Comparison of ENCODE assay signal across 13 cellular contexts in genomic region chr9:111102793-111103474, GRCh38.
"Had no signal": no experiment of that assay in that cellular context is flagged by ENCODE, and none has a peak within 500 bp of the region (broad histone marks: within the 10 kb centered on the region; RNA-seq: fewer than 3 reads in every experiment).

No MANE protein-coding gene starts in this region.

- H3K9me3 Mint-ChIP-seq: activated T-cell treated with anti-CD3 and anti-CD28 coated beads, Interleukin-2, amount 50 U/mL, for 24 hours; nephron progenitor cell had no signal

- ATAC-seq: activated CD4-positive, CD25-positive, alpha-beta regulatory T cell treated with anti-CD3 and anti-CD28 coated beads, Interleukin-2, amount 50 U/mL, for 24 hours; activated CD8-positive, alpha-beta memory T cell treated with anti-CD3 and anti-CD28 coated beads, Interleukin-2, amount 10 ng/mL, durations not matched to agents 7 days and 5 days; left lobe of liver; psoas muscle had no signal

- H3K36me3 Mint-ChIP-seq: activated CD8-positive, alpha-beta memory T cell treated with anti-CD3 and anti-CD28 coated beads, Interleukin-2, amount 10 ng/mL, durations not matched to agents 7 days and 5 days; activated naive CD8-positive, alpha-beta T cell; memory B cell had no signal

- H3K27ac Mint-ChIP-seq: activated CD8-positive, alpha-beta memory T cell treated with anti-CD3 and anti-CD28 coated beads, Interleukin-2, amount 10 ng/mL, durations not matched to agents 7 days and 5 days; activated naive CD8-positive, alpha-beta T cell; activated T-cell treated with anti-CD3 and anti-CD28 coated beads, Interleukin-2, amount 50 U/mL, for 24 hours; memory B cell; nephron progenitor cell had no signal

- H3K9me3 ChIP-seq: breast epithelium, psoas muscle, tibial nerve had no signal

- H3K4me3 Mint-ChIP-seq: activated CD8-positive, alpha-beta memory T cell treated with anti-CD3 and anti-CD28 coated beads, Interleukin-2, amount 10 ng/mL, durations not matched to agents 7 days and 5 days; activated naive CD8-positive, alpha-beta T cell; activated T-cell treated with anti-CD3 and anti-CD28 coated beads, Interleukin-2, amount 50 U/mL, for 24 hours; memory B cell; nephron progenitor cell had no signal

- H3K36me3 ChIP-seq: breast epithelium, tibial nerve had no signal

- H3K4me3 ChIP-seq: breast epithelium, psoas muscle, tibial nerve had no signal

- H3K4me1 Mint-ChIP-seq: activated CD8-positive, alpha-beta memory T cell treated with anti-CD3 and anti-CD28 coated beads, Interleukin-2, amount 10 ng/mL, durations not matched to agents 7 days and 5 days; memory B cell had no signal

- H3K4me1 ChIP-seq: breast epithelium, psoas muscle had no signal

- H3K27me3 Mint-ChIP-seq: activated CD8-positive, alpha-beta memory T cell treated with anti-CD3 and anti-CD28 coated beads, Interleukin-2, amount 10 ng/mL, durations not matched to agents 7 days and 5 days; activated naive CD8-positive, alpha-beta T cell; activated T-cell treated with anti-CD3 and anti-CD28 coated beads, Interleukin-2, amount 50 U/mL, for 24 hours; memory B cell had no signal

- H3K27ac ChIP-seq: psoas muscle had no signal

- H3K27me3 ChIP-seq: breast epithelium, tibial nerve had no signal

- DNase-seq: activated CD4-positive, alpha-beta T cell treated with anti-CD3 and anti-CD28 coated beads, Interleukin-2, amount 50 U/mL, for 4 hours; activated CD8-positive, alpha-beta memory T cell treated with anti-CD3 and anti-CD28 coated beads, Interleukin-2, amount 10 ng/mL, durations not matched to agents 7 days and 5 days; activated effector memory CD4-positive, alpha-beta T cell treated with anti-CD3 and anti-CD28 coated beads, Interleukin-2, amount 50 U/mL, for 16 hours; activated T-cell treated with anti-CD3 and anti-CD28 coated beads, Interleukin-2, amount 50 U/mL, for 24 hours; anterior cingulate cortex; nephron progenitor cell; psoas muscle had no signal
